8 cellular contexts compared by ENCODE assay signal in the genomic region with DNA sequence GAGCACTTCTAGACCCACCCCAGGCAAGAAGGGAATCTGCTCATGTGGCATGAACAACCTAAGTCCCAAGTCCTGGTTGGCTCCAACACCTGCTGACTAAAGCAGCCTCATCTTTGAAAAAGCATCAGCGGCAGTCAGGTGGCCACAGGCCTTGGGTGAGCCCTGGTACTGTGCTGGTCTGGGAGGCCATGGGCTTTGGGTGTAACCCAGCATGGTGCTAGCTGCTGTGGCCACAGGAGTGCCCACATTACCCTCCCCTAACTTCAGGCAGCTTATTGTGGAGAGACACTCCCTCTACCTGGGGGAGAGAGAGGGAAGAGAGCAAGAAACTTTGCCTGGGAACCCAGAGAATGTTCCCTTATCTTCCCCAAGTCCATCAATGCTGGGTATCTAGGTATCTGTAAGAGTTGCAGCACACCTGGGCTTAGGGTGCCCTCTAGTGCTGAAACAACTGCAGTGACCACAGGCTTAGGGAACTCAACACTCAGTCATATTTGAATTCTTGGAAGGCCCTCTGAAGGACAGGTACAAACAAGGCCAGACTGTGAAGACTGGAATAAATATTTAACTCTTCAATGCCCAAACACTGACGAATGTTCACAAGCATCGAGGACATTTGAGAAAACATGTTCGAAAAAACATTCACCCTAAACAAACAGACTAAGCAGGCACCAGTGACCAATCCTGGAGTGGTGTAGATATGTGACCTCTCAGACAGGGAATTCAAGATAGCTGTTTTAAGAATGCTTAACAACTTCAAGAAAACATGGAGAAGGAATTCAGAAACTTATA.
A peak's percentile ranks its signal among the peaks of the same experiment; 100 is the strongest.
DNase-seq lines count a peak whose midpoint lies in the region; ATAC-seq and TF ChIP-seq lines count a peak whose summit lies in the region.

No MANE protein-coding gene starts in this region.

- peak; percentile 29 for DNase-seq in Daoy (ENCODE audit: low read depth)
- DNase-seq in HPDE6-E6E7 (ENCODE audit: extremely low spot score) = peak; percentile 35
- peak; percentile 17 for DNase-seq in WERI-Rb-1
- DNase-seq in left kidney (ENCODE audit: low read depth, low spot score) = peak; percentile 22
- no peak for DNase-seq in sciatic nerve (ENCODE audit: low spot score)

- peaks cover 19% of the 10 kb centered on the region for H3K9me3 ChIP-seq in WERI-Rb-1 (ENCODE audit: severe bottlenecking)

- intact Hi-C loops in sciatic nerve (cut with DNase I) = no loop called here

- no peak for ATAC-seq in HG03095 (IDR thresholded peaks at IDR 0.05; ENCODE audit: unreplicated experiment)
- no peak for ATAC-seq in HG03045 (IDR thresholded peaks at IDR 0.05; ENCODE audit: unreplicated experiment)
- no peak for ATAC-seq in GM19397 (IDR thresholded peaks at IDR 0.05; ENCODE audit: unreplicated experiment)
- ATAC-seq in sciatic nerve = no peak

- peak; percentile 71 for TF ChIP-seq CTCF in WERI-Rb-1 (IDR thresholded peaks at IDR 0.05; ENCODE audit: low read depth, low read length)

- H3K27ac ChIP-seq in WERI-Rb-1 = no peak overlapping the region

- no peak overlapping the region for H3K4me3 ChIP-seq in WERI-Rb-1 (ENCODE audit: low read depth, low read length)

- peaks cover 49% of the 10 kb centered on the region for H3K36me3 ChIP-seq in WERI-Rb-1

- no peaks in the 10 kb centered on the region for H3K27me3 ChIP-seq in WERI-Rb-1 (ENCODE audit: insufficient read depth, low read depth, severe bottlenecking)
